Comparison of ENCODE assay signal across 17 cellular contexts in genomic region chr19:52231154-52231565, GRCh38. TPM values are rescaled to one million over a fixed set of nuclear protein-coding genes. Genes with fewer than 3 reads are reported as not detected.
DNase-seq lines count a peak whose midpoint lies in the region; ATAC-seq, FAIRE-seq and TF ChIP-seq lines count a peak whose summit lies in the region.
"Had no signal": no experiment of that assay in that cellular context is flagged by ENCODE, and none has a peak within 500 bp of the region (broad histone marks: within the 10 kb centered on the region; RNA-seq: fewer than 3 reads in every experiment).

No MANE protein-coding gene starts in this region.

- no peaks in the 10 kb centered on the region for H3K9me3 ChIP-seq in CD8-positive, alpha-beta T cell (ENCODE audit: low read length)
- H3K9me3 ChIP-seq in mesodermal cell (ENCODE audit: control insufficient read depth, low read length): no peaks in the 10 kb centered on the region
- H3K9me3 ChIP-seq in esophagus squamous epithelium: no peaks in the 10 kb centered on the region
- H3K9me3 ChIP-seq: BLaER1 treated with 17β-estradiol and CSF1 and Interleukin-3, amounts not matched to agents 10 nM and 100 nM; upper lobe of right lung had no signal

- H3K4me3 Mint-ChIP-seq in CD8-positive, alpha-beta T cell: no peak overlapping the region
- no peak overlapping the region for H3K4me3 Mint-ChIP-seq in brain

- no peak for DNase-seq in CD8-positive, alpha-beta T cell
- DNase-seq in H54 (ENCODE audit: insufficient read length, low spot score) (no peak), esophagus squamous epithelium (lab: John Stamatoyannopoulos, UW) (no peak), NCI-H2196 treated with DMSO at 0.1 percent for 48 hours (lab: John Stamatoyannopoulos, UW; ENCODE audit: unreplicated experiment) (no peak)
- DNase-seq: activated T-cell treated with anti-CD3 and anti-CD28 coated beads for 4 hours; glutamatergic neuron; GOT3; KBM-7; NCI-H1417; stimulated activated CD4-positive, alpha-beta T cell treated with anti-CD3 and anti-CD28 coated beads, Interleukin-2, amount 100 ng/mL, for 24 hours; stimulated activated CD8-positive, alpha-beta memory T cell treated with anti-CD3 and anti-CD28 coated beads, Interleukin-4, amount 100 ng/mL, for 48 hours; upper lobe of right lung had no signal

- H3K4me1 ChIP-seq in CD8-positive, alpha-beta T cell (ENCODE audit: insufficient read depth, low read length): no peaks in the 10 kb centered on the region
- H3K4me1 ChIP-seq in mesodermal cell (ENCODE audit: control insufficient read depth, insufficient read depth, low read length, poor library complexity, severe bottlenecking): peaks cover 11% of the 10 kb centered on the region
- no peaks in the 10 kb centered on the region for H3K4me1 ChIP-seq in esophagus squamous epithelium
- H3K4me1 ChIP-seq: upper lobe of right lung had no signal

- no peaks in the 10 kb centered on the region for H3K9me3 Mint-ChIP-seq in CD8-positive, alpha-beta T cell
- H3K9me3 Mint-ChIP-seq in brain: no peaks in the 10 kb centered on the region

- no peak overlapping the region for H3K27ac ChIP-seq in CD8-positive, alpha-beta T cell (ENCODE audit: low read depth, low read length)
- H3K27ac ChIP-seq in mesodermal cell (ENCODE audit: low read depth, low read length, severe bottlenecking) (peak overlapping the region; percentile 73), esophagus squamous epithelium (no peak overlapping the region)
- H3K27ac ChIP-seq: BLaER1 treated with 17β-estradiol and CSF1 and Interleukin-3, amounts not matched to agents 10 nM and 100 nM; upper lobe of right lung had no signal

- intact Hi-C loops in CD8-positive, alpha-beta T cell (cut with DNase I, micrococcal nuclease): loop anchor here (10.0 kb wide), 1 partner anchor 456 kb away; no protein-coding TSS in a partner anchor
- intact Hi-C loops in esophagus squamous epithelium (cut with DNase I): no loop called here

- FAIRE-seq in H54 (lab: Jason Lieb, UNC): peak; percentile 86

- H3K4me3 ChIP-seq in CD8-positive, alpha-beta T cell (ENCODE audit: low read depth, low read length): no peak overlapping the region
- H3K4me3 ChIP-seq in mesodermal cell (ENCODE audit: extremely low read depth, insufficient read depth, low read length, poor library complexity, severe bottlenecking) (no peak overlapping the region), esophagus squamous epithelium (no peak overlapping the region)
- H3K4me3 ChIP-seq: BLaER1 treated with 17β-estradiol and CSF1 and Interleukin-3, amounts not matched to agents 10 nM and 100 nM; upper lobe of right lung had no signal

- no peak for TF ChIP-seq CTCF in CD8-positive, alpha-beta T cell (IDR thresholded peaks at IDR 0.05)
- TF ChIP-seq CTCF in brain (conservative IDR thresholded peaks at IDR 0.05) (no peak), esophagus squamous epithelium (IDR thresholded peaks at IDR 0.05) (no peak)

- peaks cover 28% of the 10 kb centered on the region for H3K36me3 Mint-ChIP-seq in CD8-positive, alpha-beta T cell
- H3K36me3 Mint-ChIP-seq in brain: peaks cover 18% of the 10 kb centered on the region

- POLR2A ChIA-PET in CD8-positive, alpha-beta T cell (lab: Charles Lee): no interaction called here

- H3K27me3 Mint-ChIP-seq in CD8-positive, alpha-beta T cell (ENCODE audit: low read depth): no peaks in the 10 kb centered on the region
- H3K27me3 Mint-ChIP-seq in brain: no peaks in the 10 kb centered on the region

- CTCF ChIA-PET in CD8-positive, alpha-beta T cell (lab: Charles Lee): interaction anchor here (1.3 kb wide), 2 partner anchors 92 to 93 kb away, joined by 4 to 5 read pairs; partner anchors contain the start of gene ZNF616

- H3K36me3 ChIP-seq in CD8-positive, alpha-beta T cell (ENCODE audit: insufficient read depth, low read length): peaks cover 18% of the 10 kb centered on the region
- H3K36me3 ChIP-seq in mesodermal cell (ENCODE audit: control insufficient read depth, insufficient read depth, low read length) (peaks cover 45% of the 10 kb centered on the region), esophagus squamous epithelium (peaks cover 7 to 45% (median 10%) of the 10 kb centered on the region in 3 donors)

- WGBS in mesodermal cell (ENCODE audit: insufficient coverage in 2 of 2), 2 experiments: 67 to 83% methylated on average over 1 of the region's 1 CpG
- 33 to 45% methylated on average over 1 of the region's 1 CpG for WGBS in esophagus squamous epithelium, 2 donors

- no peak for TF ChIP-seq POLR2A in H54 (IDR thresholded peaks at IDR 0.05; ENCODE audit: low read depth, low read length)
- no peak for TF ChIP-seq POLR2A in esophagus squamous epithelium (IDR thresholded peaks at IDR 0.05)

- H3K27ac Mint-ChIP-seq in CD8-positive, alpha-beta T cell: peak overlapping the region; percentile 62
- peak overlapping the region in 4 of 5 experiments; percentile 1 to 58 (median 37) for H3K27ac Mint-ChIP-seq in brain

- no peaks in the 10 kb centered on the region for H3K4me1 Mint-ChIP-seq in CD8-positive, alpha-beta T cell (ENCODE audit: low read depth)
- no peaks in the 10 kb centered on the region for H3K4me1 Mint-ChIP-seq in brain

- no peaks in the 10 kb centered on the region for H3K27me3 ChIP-seq in CD8-positive, alpha-beta T cell (ENCODE audit: insufficient read depth, low read length)
- no peaks in the 10 kb centered on the region for H3K27me3 ChIP-seq in esophagus squamous epithelium
- H3K27me3 ChIP-seq: BLaER1 treated with 17β-estradiol and CSF1 and Interleukin-3, amounts not matched to agents 10 nM and 100 nM; upper lobe of right lung had no signal

- no peak for ATAC-seq in CD8-positive, alpha-beta T cell
- no peak for ATAC-seq in HG02970 (IDR thresholded peaks at IDR 0.05; ENCODE audit: low FRiP score, unreplicated experiment)
- ATAC-seq: activated CD4-positive, CD25-positive, alpha-beta regulatory T cell treated with anti-CD3 and anti-CD28 coated beads, Interleukin-2, amount 50 U/mL, for 24 hours; upper lobe of right lung had no signal

RNA-seq across cellular contexts. Expression of gene ZNF766, which starts 38.2 kb away (rescaled TPM):
- 10 to 100 TPM; 50.8 to 52.6 TPM for total RNA-seq in CD8-positive, alpha-beta T cell
- 5.0 TPM for polyA plus RNA-seq in brain (ENCODE audit: insufficient read depth, low read depth, low replicate concordance)
- polyA plus RNA-seq in mesodermal cell (2013, experiment 1 of 2): 15.1 TPM
- 16.9 TPM for polyA plus RNA-seq in mesodermal cell (2013, experiment 2 of 2)
- 1 to 10 TPM; 2.5 to 8.4 (median 3.9) TPM for total RNA-seq in esophagus squamous epithelium

RNA-seq across cellular contexts. Expression of gene PPP2R1A, which starts 41.3 kb away (rescaled TPM):
- 100 to 1,000 TPM; 186 to 188 TPM for total RNA-seq in CD8-positive, alpha-beta T cell
- 426 TPM for polyA plus RNA-seq in brain (ENCODE audit: insufficient read depth, low read depth, low replicate concordance)
- 229 TPM for polyA plus RNA-seq in mesodermal cell (2013, experiment 1 of 2)
- polyA plus RNA-seq in mesodermal cell (2013, experiment 2 of 2): 195 TPM
- 100 to 1,000 TPM; 126 to 225 (median 152) TPM for total RNA-seq in esophagus squamous epithelium

RNA-seq across cellular contexts. Expression of gene ZNF836, which starts 59.7 kb away (rescaled TPM):
- total RNA-seq in CD8-positive, alpha-beta T cell: 10 to 100 TPM; 17.6 to 22.1 TPM
- 12.8 TPM for polyA plus RNA-seq in brain (ENCODE audit: insufficient read depth, low read depth, low replicate concordance)
- polyA plus RNA-seq in mesodermal cell (2013, experiment 1 of 2): 7.3 TPM
- 5.4 TPM for polyA plus RNA-seq in mesodermal cell (2013, experiment 2 of 2)
- 1 to 10 TPM; 5.0 to 9.5 (median 7.5) TPM for total RNA-seq in esophagus squamous epithelium

Comparison
In these comparisons a context has a peak if more than half of its experiments do, and no peak if none do; other contexts are left out.
1. RNA of gene ZNF766, which starts 38.2 kb away (total RNA-seq): 50.8 to 52.6 TPM in CD8-positive, alpha-beta T cell; 2.5 to 8.4 TPM in esophagus squamous epithelium; every median in the first group is over 4 times any median in the second.